ENCODE assay signal across 22 cellular contexts in the genomic region with DNA sequence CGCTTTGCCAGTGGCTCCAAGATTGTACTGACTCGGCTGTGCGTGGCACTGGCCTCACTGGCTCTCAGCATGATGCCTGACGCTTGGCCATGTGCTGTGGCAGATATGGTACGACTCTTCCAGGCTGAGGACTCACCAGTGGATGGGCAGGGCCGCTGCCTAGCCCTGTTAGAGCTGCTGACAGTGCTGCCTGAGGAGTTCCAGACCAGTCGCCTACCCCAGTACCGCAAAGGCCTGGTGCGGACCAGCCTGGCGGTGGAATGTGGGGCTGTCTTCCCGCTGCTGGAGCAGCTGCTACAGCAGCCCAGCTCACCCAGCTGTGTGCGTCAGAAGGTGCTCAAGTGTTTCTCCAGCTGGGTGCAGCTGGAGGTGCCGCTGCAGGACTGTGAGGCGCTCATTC. TPM values are rescaled to one million over a fixed set of nuclear protein-coding genes. Genes with fewer than 3 reads are reported as not detected.
A peak's percentile ranks its signal among the peaks of the same experiment; 100 is the strongest.
DNase-seq lines count a peak whose midpoint lies in the region; ATAC-seq and TF ChIP-seq lines count a peak whose summit lies in the region.
"Had no signal": no experiment of that assay in that cellular context is flagged by ENCODE, and none has a peak within 500 bp of the region (broad histone marks: within the 10 kb centered on the region; RNA-seq: fewer than 3 reads in every experiment).

No MANE protein-coding gene starts in this region.

- H3K4me1 ChIP-seq in HEK293 (ENCODE audit: control insufficient read depth, insufficient read depth, low read length) (peaks cover 11% of the 10 kb centered on the region), gastrocnemius medialis (peaks cover 82 to 86% of the 10 kb centered on the region in 2 donors)

- H3K27me3 ChIP-seq in gastrocnemius medialis = no peaks in the 10 kb centered on the region
- H3K27me3 ChIP-seq: MG63 had no signal

- H3K36me3 ChIP-seq in HEK293 (ENCODE audit: control insufficient read depth in 2 of 2, insufficient read depth in 1 of 2, low read length in 2 of 2) (peaks cover 0 to 38% of the 10 kb centered on the region in 2 experiments; a peak in 1 of 3 replicates), gastrocnemius medialis (peaks cover 0 to 12% of the 10 kb centered on the region in 2 donors)

- CTCF ChIA-PET in HEK293 (lab: Yijun Ruan, JAX) = no interaction called here

- H3K4me3 ChIP-seq in HEK293 (ENCODE audit: low read depth, low read length) = no peak overlapping the region
- no peak overlapping the region for H3K4me3 ChIP-seq in fibroblast of villous mesenchyme (ENCODE audit: low read depth, low read length)
- H3K4me3 ChIP-seq in gastrocnemius medialis = no peak overlapping the region
- H3K4me3 ChIP-seq: MG63, SK-N-MC had no signal

- intact Hi-C loops in gastrocnemius medialis (cut with DNase I; ENCODE audit: low total_unique reads) = loop anchor here (5.0 kb wide), 3 partner anchors 87 to 828 kb away; a partner anchor contains a TSS

- no peak for ATAC-seq in gastrocnemius medialis
- no peak for ATAC-seq in GM18517 (IDR thresholded peaks at IDR 0.05; ENCODE audit: unreplicated experiment)
- no peak for ATAC-seq in HG02571 (IDR thresholded peaks at IDR 0.05; ENCODE audit: unreplicated experiment)
- ATAC-seq: activated CD4-positive, alpha-beta T cell treated with anti-CD3 and anti-CD28 coated beads for 36 hours; activated T-cell treated with anti-CD3 and anti-CD28 coated beads, Interleukin-2, amount 50 U/mL, for 4 hours; Panc1 had no signal

- TF ChIP-seq CTCF in HEK293 (tag by site-specific recombination; IDR thresholded peaks at IDR 0.05) = no peak
- TF ChIP-seq CTCF in fibroblast of villous mesenchyme (IDR thresholded peaks at IDR 0.05; ENCODE audit: insufficient read depth, low read depth, low read length) = no peak
- no peak for TF ChIP-seq CTCF in gastrocnemius medialis (IDR thresholded peaks at IDR 0.05 in 4 of 5, conservative IDR thresholded peaks at IDR 0.05 in 1 of 5)

- H3K9me3 ChIP-seq in HEK293 (ENCODE audit: control insufficient read depth, insufficient read depth, low read depth, low read length) (no peaks in the 10 kb centered on the region), gastrocnemius medialis (no peaks in the 10 kb centered on the region)
- H3K9me3 ChIP-seq: MG63 had no signal

- TF ChIP-seq POLR2A in gastrocnemius medialis (IDR thresholded peaks at IDR 0.05) = no peak

- POLR2A ChIA-PET in HEK293 (lab: Yijun Ruan, JAX) = interaction anchor here (0.9 kb wide), 1 partner anchor 21 kb away, joined by 3 read pairs; no protein-coding TSS in a partner anchor

- peak; percentile 17 for DNase-seq in SHP77 treated with DMSO at 0.1 percent for 48 hours (lab: John Stamatoyannopoulos, UW)
- DNase-seq in fibroblast of villous mesenchyme (ENCODE audit: low read depth) = peak; percentile 76
- no peak for DNase-seq in gastrocnemius medialis
- DNase-seq in activated CD8-positive, alpha-beta memory T cell treated with anti-CD3 and anti-CD28 coated beads for 24 hours = no peak
- DNase-seq: activated CD4-positive, alpha-beta T cell treated with anti-CD3 and anti-CD28 coated beads for 36 hours; activated naive CD4-positive, alpha-beta T cell treated with Interleukin-2 at 50 U/mL for 16 hours; activated T-cell treated with anti-CD3 and anti-CD28 coated beads, Interleukin-2, amount 50 U/mL, for 4 hours; amniotic stem cell; KBM-7; kidney glomerular epithelial cell; MG63; NCI-H2081; NCI-H446 treated with DMSO at 0.1 percent for 48 hours; occipital lobe; stimulated activated CD4-positive, alpha-beta T cell treated with anti-CD3 and anti-CD28 coated beads, Interleukin-12 subunit alpha, Interleukin-12 subunit beta, amount 100 ng/mL, for 4 hours; stimulated activated CD4-positive, alpha-beta T cell treated with anti-CD3 and anti-CD28 coated beads, Interleukin-4, amount 100 ng/mL, for 24 hours; stimulated activated naive CD4-positive, alpha-beta T cell had no signal

- in situ Hi-C loops in gastrocnemius medialis (cut with MboI; ENCODE audit: low sequenced_read_pairs in 4 of 4) = loop anchor here in 2 of 4 donors (25.0 kb wide), 1 partner anchor 412 kb away; a partner anchor contains a TSS

- H3K27ac ChIP-seq in HEK293 (ENCODE audit: extremely low read depth, low read depth, low read length) (no peak overlapping the region), gastrocnemius medialis (peak overlapping the region; percentile 90 to 97 (median 94))
- H3K27ac ChIP-seq: SK-N-MC had no signal

TF ChIP-seq in HEK293, 187 proteins besides CTCF, POLR2A, EP300 and RAD21:
- TF ChIP-seq ZNF600 (tag by site-specific recombination; IDR thresholded peaks at IDR 0.05) (peak; percentile 68), PRDM1 (tag by site-specific recombination; IDR thresholded peaks at IDR 0.05) (no peak)

RNA-seq across cellular contexts. Expression of a gene that starts 2.9 kb away (rescaled TPM):
- total RNA-seq in fibroblast of villous mesenchyme = 18.7 and 20.7 TPM in 2 replicates
- 100 to 1,000 TPM in 3 of 4 donors, 10 to 100 TPM in 1; 81.9 to 171 (median 105) TPM for total RNA-seq in gastrocnemius medialis

RNA-seq across cellular contexts. Expression of a gene that starts 16.1 kb away (rescaled TPM):
- total RNA-seq in fibroblast of villous mesenchyme (0.86 TPM in 1 of 2 replicates, not detected in the other), gastrocnemius medialis (1 to 10 TPM in 1 of 4 donors, under 1 TPM in 1, not detected in 2; 0.25 to 1.8 TPM)

RNA-seq across cellular contexts. Expression of a gene that starts 20.1 kb away (rescaled TPM):
- total RNA-seq in fibroblast of villous mesenchyme (18.6 and 22.5 TPM in 2 replicates), gastrocnemius medialis (10 to 100 TPM; 53.1 to 68.3 (median 55.3) TPM)

RNA-seq across cellular contexts. Expression of a gene that starts 25.1 kb away (rescaled TPM):
- total RNA-seq in fibroblast of villous mesenchyme = 76.0 and 104 TPM in 2 replicates
- 100 to 1,000 TPM; 156 to 242 (median 195) TPM for total RNA-seq in gastrocnemius medialis

RNA-seq across cellular contexts. Expression of a gene that starts 29.3 kb away (rescaled TPM):
- total RNA-seq in fibroblast of villous mesenchyme (57.4 and 91.5 TPM in 2 replicates), gastrocnemius medialis (10 to 100 TPM; 63.5 to 97.8 (median 72.1) TPM)

Comparison
In these comparisons a context has a peak if more than half of its experiments do, and no peak if none do; other contexts are left out.
1. DNase-seq: peak in SHP77 treated with DMSO at 0.1 percent for 48 hours (single experiment) and fibroblast of villous mesenchyme (single experiment); none in gastrocnemius medialis (0 of 2) and activated CD8-positive, alpha-beta memory T cell treated with anti-CD3 and anti-CD28 coated beads for 24 hours (single experiment).